In the genomic region with DNA sequence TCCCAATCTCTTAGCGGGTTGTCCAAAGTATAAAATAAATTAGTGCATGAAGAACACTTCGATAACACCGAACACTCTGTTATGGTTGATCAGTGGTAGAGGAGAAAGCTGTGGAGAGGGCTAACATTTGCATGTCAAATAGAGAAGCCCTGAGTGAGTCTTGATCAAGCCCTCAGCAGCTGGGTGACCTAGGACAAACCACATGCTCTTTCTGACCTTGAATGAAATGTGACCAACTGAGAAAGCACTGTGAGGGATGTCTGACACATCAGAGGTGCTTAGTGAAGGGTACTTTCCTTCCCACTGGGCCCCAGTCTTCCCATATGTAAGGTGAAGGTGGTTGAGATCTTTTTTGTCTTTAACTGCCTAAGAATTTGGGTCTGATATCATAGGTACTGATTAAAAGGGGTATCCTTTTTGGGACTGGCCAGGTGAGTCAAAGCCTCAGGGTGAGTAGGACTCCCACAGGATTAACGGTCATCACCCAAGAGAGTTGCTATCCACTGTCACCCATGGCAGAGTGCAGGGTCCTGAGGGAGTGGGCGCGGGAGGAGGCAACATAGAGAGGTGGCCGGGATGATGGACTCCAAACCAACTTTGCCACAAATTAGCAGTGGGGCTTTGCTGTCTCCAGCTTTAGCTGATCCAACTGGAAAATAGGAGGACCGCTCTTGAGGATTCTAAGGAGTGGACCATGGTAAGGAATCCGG, we compare ENCODE assay signal across 31 cellular contexts. TPM values are rescaled to one million over a fixed set of nuclear protein-coding genes. Genes with fewer than 3 reads are reported as not detected.
"Had no signal": no experiment of that assay in that cellular context is flagged by ENCODE, and none has a peak within 500 bp of the region (broad histone marks: within the 10 kb centered on the region; RNA-seq: fewer than 3 reads in every experiment).

No MANE protein-coding gene starts in this region.

- H3K4me2 ChIP-seq: hepatocyte had no signal

- H3K27me3 ChIP-seq: brain microvascular endothelial cell, hepatocyte, neutrophil, tibial nerve had no signal

- H2AFZ ChIP-seq: hepatocyte had no signal

- H3K27ac ChIP-seq: brain microvascular endothelial cell, coronary artery, dorsolateral prefrontal cortex, hepatocyte, left ventricle myocardium inferior, neutrophil, skin epidermis, tibial nerve had no signal

- H3K79me2 ChIP-seq: hepatocyte had no signal

- DNase-seq: activated CD4-positive, alpha-beta memory T cell treated with anti-CD3 and anti-CD28 coated beads, Interleukin-2, amount 10 ng/mL, durations not matched to agents 7 days and 5 days; activated CD4-positive, alpha-beta T cell treated with anti-CD3 and anti-CD28 coated beads, Interleukin-2, amount 10 ng/mL, durations not matched to agents 24 days and 14 days; activated CD4-positive, CD25-positive, alpha-beta regulatory T cell treated with anti-CD3 and anti-CD28 coated beads, Interleukin-2, amount 50 U/mL, for 72 hours; activated CD8-positive, alpha-beta memory T cell treated with anti-CD3 and anti-CD28 coated beads, Interleukin-2, amount 50 U/mL, for 48 hours; activated gamma-delta T cell treated with Interleukin-2 at 50 U/mL for 16 hours; activated naive CD4-positive, alpha-beta T cell treated with anti-CD3 and anti-CD28 coated beads, Interleukin-2, amount 50 U/mL, for 16 hours; activated T-cell treated with anti-CD3 and anti-CD28 coated beads, Interleukin-2, amount 50 U/mL, for 24 hours; amniotic stem cell; brain microvascular endothelial cell; dorsolateral prefrontal cortex; effector memory CD4-positive, alpha-beta T cell; islet precursor cell; left ventricle myocardium inferior; mucosa of descending colon; stimulated activated CD4-positive, alpha-beta T cell treated with anti-CD3 and anti-CD28 coated beads, Interleukin-1b, Interleukin-23, amount 100 ng/mL, for 48 hours; stimulated activated CD4-positive, alpha-beta T cell treated with anti-CD3 and anti-CD28 coated beads, Interleukin-4, amount 100 ng/mL, for 4 hours; stimulated activated CD8-positive, alpha-beta memory T cell treated with anti-CD3 and anti-CD28 coated beads, Interleukin-4, amount 100 ng/mL, for 48 hours; T1000 had no signal

- H3K4me3 ChIP-seq: coronary artery, dorsolateral prefrontal cortex, hepatocyte, left ventricle myocardium inferior, lung, mucosa of descending colon, skin epidermis, tibial nerve had no signal

- ATAC-seq: activated T-helper 17 cell treated with anti-CD3 and anti-CD28 coated beads, Interleukin-2, amount 50 U/mL, for 72 hours; mucosa of descending colon; sciatic nerve; stimulated activated memory B cell treated with anti-CD40 and anti-IgM and Interleukin-4, amounts not matched to agents 10 μg/mL and 1 μg/mL and 100 μg/mL, for 72 hours had no signal

- H3K9me3 ChIP-seq: left ventricle myocardium inferior, mucosa of descending colon, neutrophil, tibial nerve had no signal

- H3K36me3 ChIP-seq: brain microvascular endothelial cell, left ventricle myocardium inferior, neutrophil, tibial nerve had no signal

- H3K4me1 ChIP-seq: left ventricle myocardium inferior, tibial nerve had no signal

RNA-seq across cellular contexts. Expression of a gene that starts 53.5 kb away (rescaled TPM):
- total RNA-seq: activated CD4-positive, alpha-beta memory T cell treated with anti-CD3 and anti-CD28 coated beads, Interleukin-2, amount 10 ng/mL, durations not matched to agents 7 days and 5 days; activated CD4-positive, alpha-beta T cell treated with anti-CD3 and anti-CD28 coated beads, Interleukin-2, amount 10 ng/mL, durations not matched to agents 24 days and 14 days; astrocyte; epithelial cell of proximal tubule; left ventricle myocardium inferior; lung; mesenteric fat pad; mucosa of descending colon; osteocyte; sciatic nerve; tibial nerve had no signal
